Comparison of ENCODE assay signal across 8 cellular contexts in the genomic region with DNA sequence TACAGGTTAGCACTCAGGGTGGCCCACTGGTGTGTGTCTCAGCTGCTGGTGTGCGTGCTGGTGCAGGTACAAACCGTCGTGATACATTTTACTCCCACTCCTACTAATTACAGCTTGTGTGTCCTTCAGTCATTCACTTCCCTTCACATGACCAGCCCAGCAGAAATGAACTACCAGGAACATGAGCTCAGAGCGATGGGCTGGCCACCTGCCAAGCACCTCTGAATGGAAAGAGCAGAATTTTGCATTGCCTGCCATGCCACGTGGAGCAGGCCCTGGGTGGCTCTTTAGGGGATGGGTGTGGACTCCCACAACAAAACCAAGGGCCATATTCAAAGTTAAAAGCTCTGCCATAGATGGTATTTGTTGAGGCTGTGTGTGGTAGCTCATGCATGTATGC. TPM values are rescaled to one million over a fixed set of nuclear protein-coding genes. Genes with fewer than 3 reads are reported as not detected.
DNase-seq lines count a peak whose midpoint lies in the region; ATAC-seq and TF ChIP-seq lines count a peak whose summit lies in the region.

No MANE protein-coding gene starts in this region.

- H3K4me1 ChIP-seq in left lung: peaks cover 0 to 13% of the 10 kb centered on the region in 2 donors

- H3K27ac ChIP-seq in left lung (no peak overlapping the region), WERI-Rb-1 (no peak overlapping the region)

- H3K4me3 ChIP-seq in left lung (no peak overlapping the region), WERI-Rb-1 (ENCODE audit: low read depth, low read length) (no peak overlapping the region)

- H3K36me3 ChIP-seq in left lung (no peaks in the 10 kb centered on the region), WERI-Rb-1 (no peaks in the 10 kb centered on the region)

- ATAC-seq in left lung (peak; percentile 31), GM19324 (IDR thresholded peaks at IDR 0.05; ENCODE audit: low FRiP score, unreplicated experiment) (no peak)

- intact Hi-C loops in left lung (cut with DNase I): no loop called here

- H3K9me3 ChIP-seq in left lung (no peaks in the 10 kb centered on the region), WERI-Rb-1 (ENCODE audit: severe bottlenecking) (peaks cover 2% of the 10 kb centered on the region)

- TF ChIP-seq CTCF in left lung (IDR thresholded peaks at IDR 0.05): no peak
- no peak for TF ChIP-seq CTCF in WERI-Rb-1 (IDR thresholded peaks at IDR 0.05; ENCODE audit: low read depth, low read length)

- DNase-seq in COLO829 (ENCODE audit: low spot score): peak; percentile 12
- DNase-seq in NCI-H1436 treated with DMSO at 0.1 percent for 48 hours (lab: John Stamatoyannopoulos, UW): peak; percentile 39
- peak; percentile 59 for DNase-seq in amniotic epithelial cell (ENCODE audit: low read depth)
- peak; percentile 77 to 81 for DNase-seq in left lung
- no peak for DNase-seq in WERI-Rb-1
- DNase-seq in T1000 (lab: John Stamatoyannopoulos, UW): no peak
- DNase-seq in SKM-1 (lab: John Stamatoyannopoulos, UW; ENCODE audit: unreplicated experiment): no peak

- H3K27me3 ChIP-seq in left lung (no peaks in the 10 kb centered on the region), WERI-Rb-1 (ENCODE audit: insufficient read depth, low read depth, severe bottlenecking) (peaks cover 85% of the 10 kb centered on the region)

RNA-seq across cellular contexts. Expression of a gene that starts 58.9 kb away (rescaled TPM):
- 10 to 100 TPM; 23.0 to 27.9 TPM for total RNA-seq in left lung

Comparison
In these comparisons a context has a peak if more than half of its experiments do, and no peak if none do; other contexts are left out.
1. DNase-seq: peak in COLO829 (single experiment), NCI-H1436 treated with DMSO at 0.1 percent for 48 hours (single experiment), amniotic epithelial cell (single experiment) and left lung (2 of 2); none in WERI-Rb-1 (single experiment), T1000 (single experiment) and SKM-1 (single experiment).